Comparison of ENCODE assay signal across 20 cellular contexts in the genomic region with DNA sequence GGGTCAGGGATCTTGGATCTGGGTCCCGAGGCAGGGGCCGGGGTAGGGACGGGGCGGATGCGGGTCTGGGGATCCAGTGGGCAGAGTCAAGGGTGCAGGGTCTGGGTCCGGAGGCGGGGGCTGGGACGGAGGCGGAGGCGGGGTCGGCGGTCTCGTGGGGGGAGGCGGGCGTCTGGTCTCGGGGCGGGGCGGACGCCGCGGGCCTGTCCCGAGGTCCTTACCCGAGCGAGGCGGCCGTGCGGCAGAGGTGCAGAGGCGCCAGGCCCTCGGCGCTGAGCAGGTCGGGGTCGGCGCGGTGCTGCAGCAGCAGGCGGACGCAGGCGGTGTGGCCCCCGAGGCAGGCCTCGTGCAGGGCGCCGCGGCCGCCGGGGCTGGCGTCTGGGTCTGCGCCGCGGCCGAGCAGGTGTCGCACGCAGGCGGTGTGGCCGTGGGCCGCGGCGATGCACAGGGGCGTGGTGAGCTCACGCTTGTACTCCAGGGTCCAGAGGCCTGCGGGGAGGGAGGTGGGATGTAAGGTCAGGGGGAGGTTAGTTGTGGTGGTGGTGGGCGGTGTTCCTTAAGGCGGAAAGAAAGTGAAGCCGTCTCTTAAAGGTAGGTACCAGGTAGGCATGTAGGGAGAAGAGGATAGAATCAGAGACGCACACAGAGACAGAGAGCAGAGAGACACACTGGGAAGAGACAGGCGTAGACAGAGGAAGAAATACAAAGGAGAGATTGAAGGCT. TPM values are rescaled to one million over a fixed set of nuclear protein-coding genes. Genes with fewer than 3 reads are reported as not detected.
DNase-seq lines count a peak whose midpoint lies in the region; ATAC-seq, FAIRE-seq and TF ChIP-seq lines count a peak whose summit lies in the region.
"Had no signal": no experiment of that assay in that cellular context is flagged by ENCODE, and none has a peak within 500 bp of the region (broad histone marks: within the 10 kb centered on the region; RNA-seq: fewer than 3 reads in every experiment).

No MANE protein-coding gene starts in this region.

- no peak for TF ChIP-seq POLR2A in HepG2 (IDR thresholded peaks at IDR 0.05; ENCODE audit: insufficient read depth in 1 of 2, low read depth in 2 of 2, low read length in 2 of 2)
- no peak for TF ChIP-seq POLR2A in erythroblast (IDR thresholded peaks at IDR 0.05; ENCODE audit: low read length)

- H3K4me2 ChIP-seq in SK-N-SH = no peak overlapping the region
- no peak overlapping the region for H3K4me2 ChIP-seq in HepG2 (ENCODE audit: low read depth, low read length)

- H3K4me1 ChIP-seq in SK-N-SH (ENCODE audit: control insufficient read depth in 1 of 2, insufficient read depth in 2 of 2, low read depth in 1 of 2, low read length in 1 of 2) (peaks cover 0 to 6% of the 10 kb centered on the region in 2 experiments; a peak in 1 of 4 replicates), endodermal cell (ENCODE audit: control insufficient read depth, insufficient read depth, low read length) (no peaks in the 10 kb centered on the region), HepG2 (ENCODE audit: insufficient read depth, low read length) (no peaks in the 10 kb centered on the region), thoracic aorta (ENCODE audit: control insufficient read depth in 1 of 2, low read depth in 2 of 2) (peaks cover 4 to 5% of the 10 kb centered on the region in 2 donors)

- no peak for FAIRE-seq in HepG2 (lab: Jason Lieb, UNC)
- FAIRE-seq: frontal cortex had no signal

- H3K9ac ChIP-seq in SK-N-SH = no peak overlapping the region
- no peak overlapping the region for H3K9ac ChIP-seq in endodermal cell (ENCODE audit: extremely low read depth, low read length, poor library complexity, severe bottlenecking)
- H3K9ac ChIP-seq in HepG2 (ENCODE audit: insufficient read depth, low read depth, low read length) = no peak overlapping the region
- H3K9ac ChIP-seq: GM23248 had no signal

- TF ChIP-seq RAD21 in SK-N-SH (IDR thresholded peaks at IDR 0.05; ENCODE audit: low read length) (no peak), HepG2 (CRISPR knock-in tag; IDR thresholded peaks at IDR 0.05) (no peak)

- H3K9me3 ChIP-seq in SK-N-SH (no peaks in the 10 kb centered on the region; the same call in 1 of the 2 replicates), endodermal cell (ENCODE audit: control insufficient read depth, low read length) (no peaks in the 10 kb centered on the region), HepG2 (ENCODE audit: low read length) (no peaks in the 10 kb centered on the region), thoracic aorta (no peaks in the 10 kb centered on the region)

- H2AFZ ChIP-seq in SK-N-SH (ENCODE audit: low read depth) = no peak overlapping the region
- no peak overlapping the region for H2AFZ ChIP-seq in HepG2 (ENCODE audit: low read length)
- H2AFZ ChIP-seq: GM23248 had no signal

- CTCF ChIA-PET in SK-N-SH (lab: Yijun Ruan, JAX) (interaction anchor here (1.3 to 1.5 kb wide), 2 partner anchors 55 to 60 kb away, joined by 3 to 5 read pairs; no protein-coding TSS in a partner anchor), HepG2 (lab: Yijun Ruan, JAX; ENCODE audit: low intra/inter-chr PET ratio, low total read pairs) (no interaction called here)

- in situ Hi-C loops in HepG2 (cut with HindIII; ENCODE audit: extremely low pct_ligation_motif_present, low pct_unique_long_range_greater_than_20kb) = no loop called here

- H3K36me3 ChIP-seq in SK-N-SH (replicated peaks in 1 of 2; ENCODE audit: control insufficient read depth in 1 of 2, insufficient read depth in 2 of 2, low read length in 1 of 2) (no peaks in the 10 kb centered on the region), endodermal cell (ENCODE audit: control insufficient read depth, insufficient read depth, low read length) (no peaks in the 10 kb centered on the region), HepG2 (replicated peaks in 1 of 2; ENCODE audit: control insufficient read depth in 1 of 2, insufficient read depth in 2 of 2, low read length in 2 of 2) (no peaks in the 10 kb centered on the region), thoracic aorta (no peaks in the 10 kb centered on the region)

- no peaks in the 10 kb centered on the region for H3K36me3 Mint-ChIP-seq in endodermal cell (ENCODE audit: low read depth)

- intact Hi-C loops in HepG2 (cut with micrococcal nuclease; ENCODE audit: unreplicated experiment) = no loop called here

- no peak overlapping the region for H3K27ac Mint-ChIP-seq in endodermal cell
- H3K27ac Mint-ChIP-seq: activated T-helper 2 cell treated with anti-CD3 and anti-CD28 coated beads, Interferon-gamma antibody, Interleukin-2, Interleukin-4, amounts not matched to agents 10 μg/mL and 5 μg/mL and 100 μg/mL, durations not matched to agents 14 hours and 24 hours and 36 hours; IgD-negative memory B cell had no signal

- no peaks in the 10 kb centered on the region for H3K9me2 ChIP-seq in SK-N-SH

- ATAC-seq in SK-N-SH treated with all-trans-retinoic acid at 6 μM for 48 hours (no peak), HepG2 (peak; percentile 25; the same call in 2 of the 3 replicates), thoracic aorta (ENCODE audit: insufficient number of reproducible peaks, low FRiP score, low read depth) (no peak)
- ATAC-seq: PC-3 had no signal

- TF ChIP-seq EP300 in SK-N-SH (IDR thresholded peaks at IDR 0.05; ENCODE audit: borderline replicate concordance in 1 of 2, low read depth in 1 of 2, low read length in 1 of 2) = no peak
- TF ChIP-seq EP300 in HepG2 (IDR thresholded peaks at IDR 0.05; ENCODE audit: low read depth in 2 of 2, low read length in 2 of 2) = no peak
- no peak for TF ChIP-seq EP300 in HepG2 (CRISPR knock-in tag; IDR thresholded peaks at IDR 0.05; ENCODE audit: borderline replicate concordance)

- H4K20me1 ChIP-seq in SK-N-SH (ENCODE audit: insufficient read depth) (no peaks in the 10 kb centered on the region), HepG2 (ENCODE audit: insufficient read depth, low read length) (no peaks in the 10 kb centered on the region)

- H3K27me3 ChIP-seq in SK-N-SH (ENCODE audit: insufficient read depth) (peaks cover 16% of the 10 kb centered on the region), endodermal cell (ENCODE audit: control insufficient read depth, insufficient read depth, low read length, poor library complexity, severe bottlenecking) (peaks cover 74% of the 10 kb centered on the region), HepG2 (ENCODE audit: control insufficient read depth in 1 of 2, insufficient read depth in 2 of 2, low read length in 2 of 2) (peaks cover 13 to 60% of the 10 kb centered on the region in 2 experiments), thoracic aorta (replicated peaks; ENCODE audit: insufficient read depth) (no peaks in the 10 kb centered on the region)

- H3K27ac ChIP-seq in SK-N-SH (ENCODE audit: low read depth in 2 of 2, low read length in 1 of 2) (no peak overlapping the region), endodermal cell (ENCODE audit: low read depth, low read length) (no peak overlapping the region), HepG2 (ENCODE audit: extremely low read length, insufficient read depth, low read length) (no peak overlapping the region), thoracic aorta (no peak overlapping the region)
- H3K27ac ChIP-seq: GM23248, VCaP had no signal

- 46% methylated on average over 13 of the region's 64 CpGs for WGBS in SK-N-SH (ENCODE audit: low lambda C conversion rate)
- WGBS in endodermal cell (ENCODE audit: insufficient coverage in 1 of 2, insufficient read length in 1 of 2), 2 experiments = 20 to 37% methylated on average over 17 to 64 of the region's 64 CpGs
- 52% methylated on average over 49 of the region's 64 CpGs for WGBS in HepG2 (ENCODE audit: low lambda C conversion rate)

- H3K9me3 Mint-ChIP-seq in endodermal cell = no peaks in the 10 kb centered on the region
- H3K9me3 Mint-ChIP-seq: activated T-helper 2 cell treated with anti-CD3 and anti-CD28 coated beads, Interferon-gamma antibody, Interleukin-2, Interleukin-4, amounts not matched to agents 10 μg/mL and 5 μg/mL and 100 μg/mL, durations not matched to agents 14 hours and 24 hours and 36 hours had no signal

- BruUV-seq in HepG2 (replicated peaks; lab: Mats Ljungman, UMichigan) = no TSS peak

- no peaks in the 10 kb centered on the region for H3F3A ChIP-seq in SK-N-SH (replicated peaks; ENCODE audit: insufficient read depth)

- DNase-seq in SK-N-SH = peak; percentile 64
- DNase-seq in endodermal cell = peak; percentile 77
- DNase-seq in HepG2 (ENCODE audit: low spot score) = no peak
- DNase-seq in thoracic aorta (ENCODE audit: low spot score) = no peak
- no peak for DNase-seq in NCI-H1092 (lab: John Stamatoyannopoulos, UW)
- DNase-seq in erythroblast (lab: John Stamatoyannopoulos, UW) = no peak
- DNase-seq in SW 1271 (lab: John Stamatoyannopoulos, UW) = no peak
- DNase-seq: COR-L47; effector memory CD4-positive, alpha-beta T cell; GM23248; NCI-H1105; NCI-H524; PC-3; retina had no signal

- peaks cover 78% of the 10 kb centered on the region for H3K27me3 Mint-ChIP-seq in endodermal cell (ENCODE audit: insufficient read depth)

- peaks cover 10% of the 10 kb centered on the region for H3K4me1 Mint-ChIP-seq in endodermal cell
- H3K4me1 Mint-ChIP-seq: IgD-negative memory B cell had no signal

- H3K4me3 ChIP-seq in SK-N-SH (ENCODE audit: low read depth in 2 of 2, low read length in 1 of 2) (no peak overlapping the region), endodermal cell (ENCODE audit: low read length) (no peak overlapping the region), HepG2 (replicated peaks in 1 of 3; ENCODE audit: insufficient read depth in 1 of 3, low read depth in 2 of 3, low read length in 3 of 3) (no peak overlapping the region), thoracic aorta (peak overlapping the region; percentile 16)
- H3K4me3 ChIP-seq: GM23248 had no signal

- H3K79me2 ChIP-seq in SK-N-SH (ENCODE audit: insufficient read depth) (no peaks in the 10 kb centered on the region), HepG2 (ENCODE audit: insufficient read depth, low read length) (no peaks in the 10 kb centered on the region)

- TF ChIP-seq CTCF in SK-N-SH (IDR thresholded peaks at IDR 0.05) (no peak), endodermal cell (conservative IDR thresholded peaks at IDR 0.05) (no peak), HepG2 (CRISPR knock-in tag; IDR thresholded peaks at IDR 0.05) (no peak), thoracic aorta (IDR thresholded peaks at IDR 0.05) (no peak)

- POLR2A ChIA-PET in SK-N-SH (lab: Yijun Ruan, JAX) = interaction anchor here (1.0 kb wide), 1 partner anchor 9 kb away, joined by 8 read pairs; no protein-coding TSS in a partner anchor
- POLR2A ChIA-PET in HepG2 (lab: Yijun Ruan, JAX) = no interaction called here

- H3K4me3 Mint-ChIP-seq in endodermal cell = peak overlapping the region; percentile 51
- H3K4me3 Mint-ChIP-seq: IgD-negative memory B cell had no signal

RNA-seq across cellular contexts. Expression of a gene that starts 26.6 kb away (rescaled TPM):
- polyA plus RNA-seq in SK-N-SH (2012; rRNA removed) (not detected in 2 replicates), HepG2 (2011; rRNA removed) (not detected in 2 replicates)
- not detected in 2 replicates for polyA plus RNA-seq in SK-N-SH (2012; cell fraction: cytosol; rRNA removed)
- not detected in 2 replicates for polyA plus RNA-seq in SK-N-SH (2012; cell fraction: nucleus; rRNA removed)
- total RNA-seq in endodermal cell (not detected), HepG2 (2016; rRNA removed; fragmentation: Illumina TruSeq; extraction: Trizol) (not detected in 2 replicates), thoracic aorta (not detected)
- not detected for polyA plus RNA-seq in endodermal cell (2013, experiment 1 of 2)
- not detected for polyA plus RNA-seq in endodermal cell (2013, experiment 2 of 2)
- total RNA-seq in HepG2 (2016; cell fraction: cytosol; rRNA removed; fragmentation: Illumina TruSeq; extraction: Trizol; ENCODE audit: low read depth) = not detected in 2 replicates
- not detected in 2 replicates for total RNA-seq in HepG2 (2016; cell fraction: insoluble cytoplasmic fraction; rRNA removed; fragmentation: Illumina TruSeq; extraction: Trizol)
- total RNA-seq in HepG2 (2016; cell fraction: membrane; rRNA removed; fragmentation: Illumina TruSeq; extraction: Trizol) = not detected in 2 replicates
- not detected in 2 replicates for total RNA-seq in HepG2 (2016; cell fraction: nucleus; rRNA removed; fragmentation: Illumina TruSeq; extraction: Trizol)
- not detected in 2 replicates for polyA plus RNA-seq in HepG2 (2011; cell fraction: cytosol; rRNA removed)
- polyA plus RNA-seq in HepG2 (2011; cell fraction: nucleus; rRNA removed) = not detected in 2 replicates
- not detected in 2 replicates for polyA plus RNA-seq in HepG2 (2012)
- polyA plus RNA-seq in HepG2 (2016; cell fraction: cytosol; fragmentation: Illumina TruSeq; extraction: Trizol; ENCODE audit: low read depth) = not detected in 2 replicates
- not detected in 2 replicates for polyA plus RNA-seq in HepG2 (2016; cell fraction: insoluble cytoplasmic fraction; fragmentation: Illumina TruSeq; extraction: Trizol; ENCODE audit: low read depth)
- polyA plus RNA-seq in HepG2 (2016; cell fraction: membrane; fragmentation: Illumina TruSeq; extraction: Trizol; ENCODE audit: low read depth) = not detected in 2 replicates
- not detected in 2 replicates for polyA plus RNA-seq in HepG2 (2016; cell fraction: nucleus; fragmentation: Illumina TruSeq; extraction: Trizol; ENCODE audit: insufficient read depth, low read depth)
- not detected in 2 replicates for polyA minus RNA-seq in HepG2 (2011; rRNA and poly(A)+ RNA removed; ENCODE audit: low replicate concordance)
- not detected in 2 replicates for polyA minus RNA-seq in HepG2 (2011; cell fraction: cytosol; rRNA and poly(A)+ RNA removed)
- polyA minus RNA-seq in HepG2 (2011; cell fraction: nucleus; rRNA and poly(A)+ RNA removed) = not detected in 2 replicates
- total RNA-seq: activated T-helper 2 cell treated with anti-CD3 and anti-CD28 coated beads, Interferon-gamma antibody, Interleukin-2, Interleukin-4, amounts not matched to agents 10 μg/mL and 5 μg/mL and 100 μg/mL, durations not matched to agents 14 hours and 24 hours and 36 hours; aorta; GM23248 had no signal
- polyA plus RNA-seq: aorta, GM23248, IgD-negative memory B cell had no signal

Comparison
In these comparisons a context has a peak if more than half of its experiments do, and no peak if none do; other contexts are left out.
1. DNase-seq: peak in SK-N-SH (single experiment) and endodermal cell (single experiment); none in HepG2 (single experiment), thoracic aorta (single experiment), NCI-H1092 (single experiment), erythroblast (0 of 2) and SW 1271 (0 of 2).